Comparison of ENCODE assay signal across 8 cellular contexts in genomic region chr7:99040104-99040958, GRCh38.
DNase-seq lines count a peak whose midpoint lies in the region; ATAC-seq, FAIRE-seq and TF ChIP-seq lines count a peak whose summit lies in the region.

No MANE protein-coding gene starts in this region.

- CTCF ChIA-PET in activated CD4-positive, alpha-beta T cell treated with anti-CD3 and anti-CD28 coated beads for 36 hours (lab: Charles Lee) = interaction anchor here (0.8 to 6.7 kb wide), 5 partner anchors 10 to 272 kb away, joined by 3 to 46 read pairs (median 4); no protein-coding TSS in a partner anchor

- H3K4me3 Mint-ChIP-seq in activated CD4-positive, alpha-beta T cell treated with anti-CD3 and anti-CD28 coated beads for 36 hours = no peak overlapping the region

- H3K9me3 Mint-ChIP-seq in activated CD4-positive, alpha-beta T cell treated with anti-CD3 and anti-CD28 coated beads for 36 hours (ENCODE audit: low read depth) = no peaks in the 10 kb centered on the region

- no peaks in the 10 kb centered on the region for H3K27me3 Mint-ChIP-seq in activated CD4-positive, alpha-beta T cell treated with anti-CD3 and anti-CD28 coated beads for 36 hours

- H3K4me1 Mint-ChIP-seq in activated CD4-positive, alpha-beta T cell treated with anti-CD3 and anti-CD28 coated beads for 36 hours = no peaks in the 10 kb centered on the region

- TF ChIP-seq CTCF in choroid plexus epithelial cell (conservative IDR thresholded peaks at IDR 0.05; ENCODE audit: low read depth, low read length) = peak; percentile 82

- no peak overlapping the region for H3K4me3 ChIP-seq in choroid plexus epithelial cell (ENCODE audit: low read depth, low read length)

- POLR2A ChIA-PET in activated CD4-positive, alpha-beta T cell treated with anti-CD3 and anti-CD28 coated beads for 36 hours (lab: Charles Lee) = no interaction called here

- peak; percentile 60 for DNase-seq in GM18507 (ENCODE audit: extremely low spot score, insufficient read length, low read depth)
- peak; percentile 67 for DNase-seq in NCI-H2171 treated with DMSO at 0.1 percent for 48 hours (lab: John Stamatoyannopoulos, UW)
- peak; percentile 75 for DNase-seq in activated CD4-positive, alpha-beta T cell treated with anti-CD3 and anti-CD28 coated beads for 36 hours
- peak; percentile 89 for DNase-seq in choroid plexus epithelial cell (ENCODE audit: low read depth)
- DNase-seq in left colon = peak; percentile 82 to 83
- peak; percentile 47 for DNase-seq in stimulated activated CD4-positive, alpha-beta T cell treated with anti-CD3 and anti-CD28 coated beads, Interleukin-1b, Interleukin-23, amount 100 ng/mL, for 48 hours

- intact Hi-C loops in activated CD4-positive, alpha-beta T cell treated with anti-CD3 and anti-CD28 coated beads for 36 hours (cut with DNase I, micrococcal nuclease) = loop anchor here (1.0 kb wide), 2 partner anchors 273 to 375 kb away; no protein-coding TSS in a partner anchor
- intact Hi-C loops in left colon (cut with DNase I, micrococcal nuclease) = loop anchor here in 1 of 2 donors (5.0 kb wide), 1 partner anchor 272 kb away; no protein-coding TSS in a partner anchor

- FAIRE-seq in A204.1 (lab: Jason Lieb, UNC) (peak; percentile 65), GM18507 (lab: Jason Lieb, UNC) (peak; percentile 72)

- peaks cover 58% of the 10 kb centered on the region for H3K36me3 Mint-ChIP-seq in activated CD4-positive, alpha-beta T cell treated with anti-CD3 and anti-CD28 coated beads for 36 hours (ENCODE audit: low read depth)

- no peak overlapping the region for H3K27ac Mint-ChIP-seq in activated CD4-positive, alpha-beta T cell treated with anti-CD3 and anti-CD28 coated beads for 36 hours

- peak; percentile 79 for ATAC-seq in activated CD4-positive, alpha-beta T cell treated with anti-CD3 and anti-CD28 coated beads for 36 hours
- ATAC-seq in left colon (peak; percentile 66), GM19455 (IDR thresholded peaks at IDR 0.05; ENCODE audit: unreplicated experiment) (no peak)
